1 cellular context compared by ENCODE assay signal in the genomic region with DNA sequence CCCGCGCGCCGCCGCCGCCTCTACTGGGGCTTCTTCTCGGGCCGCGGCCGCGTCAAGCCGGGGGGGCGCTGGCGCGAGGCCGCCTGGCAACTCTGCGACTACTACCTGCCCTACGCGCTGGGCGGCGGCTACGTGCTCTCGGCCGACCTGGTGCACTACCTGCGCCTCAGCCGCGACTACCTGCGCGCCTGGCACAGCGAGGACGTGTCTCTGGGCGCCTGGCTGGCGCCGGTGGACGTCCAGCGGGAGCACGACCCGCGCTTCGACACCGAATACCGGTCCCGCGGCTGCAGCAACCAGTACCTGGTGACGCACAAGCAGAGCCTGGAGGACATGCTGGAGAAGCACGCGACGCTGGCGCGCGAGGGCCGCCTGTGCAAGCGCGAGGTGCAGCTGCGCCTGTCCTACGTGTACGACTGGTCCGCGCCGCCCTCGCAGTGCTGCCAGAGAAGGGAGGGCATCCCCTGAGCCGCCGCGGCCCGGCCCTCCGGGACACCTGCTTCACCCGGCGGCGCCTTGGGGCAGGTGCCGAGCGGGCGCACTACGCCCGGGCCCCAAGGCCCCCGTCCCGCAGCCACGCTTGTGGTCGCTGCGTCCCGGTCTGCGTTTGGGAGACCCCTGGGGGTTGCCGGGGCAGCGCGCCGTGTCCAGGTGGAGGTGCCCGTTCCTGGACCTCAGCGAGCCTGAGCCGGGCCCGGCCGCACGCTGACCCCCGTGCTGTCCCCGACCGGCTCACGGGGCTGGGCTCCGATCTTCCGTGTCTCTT.
TF ChIP-seq lines count a peak whose summit lies in the region.

No MANE protein-coding gene starts in this region.

TF ChIP-seq in IMR-90, 13 proteins besides CTCF, POLR2A, EP300 and RAD21:
- TF ChIP-seq CEBPB (IDR thresholded peaks at IDR 0.05; ENCODE audit: low read depth, low read length), result no peak
- TF ChIP-seq MAFK (IDR thresholded peaks at IDR 0.05; ENCODE audit: low read depth, low read length), result no peak
- no peak for TF ChIP-seq MAZ (IDR thresholded peaks at IDR 0.05; ENCODE audit: borderline replicate concordance, low read depth, low read length)
